Comparison of ENCODE assay signal across 11 cellular contexts in genomic region chr5:114418546-114419388, GRCh38. TPM values are rescaled to one million over a fixed set of nuclear protein-coding genes. Genes with fewer than 3 reads are reported as not detected.
A peak's percentile ranks its signal among the peaks of the same experiment; 100 is the strongest.
DNase-seq lines count a peak whose midpoint lies in the region; ATAC-seq, FAIRE-seq and TF ChIP-seq lines count a peak whose summit lies in the region.
"Had no signal": no experiment of that assay in that cellular context is flagged by ENCODE, and none has a peak within 500 bp of the region (broad histone marks: within the 10 kb centered on the region; RNA-seq: fewer than 3 reads in every experiment).

No MANE protein-coding gene starts in this region.

- BruUV-seq in GM12878 (replicated peaks; lab: Mats Ljungman, UMichigan): TSS peak; percentile 78

- peak; percentile 24; the same call in 1 of the 2 replicates for TF ChIP-seq RAD21 in GM12878 (IDR thresholded peaks at IDR 0.05; ENCODE audit: insufficient read depth, low read depth, low read length)

- RAD21 ChIA-PET in GM12878 (lab: Charles Lee; ENCODE audit: unreplicated experiment): interaction anchor here (1.0 to 10.7 kb wide), 5 partner anchors 15 to 58 kb away, joined by 3 to 217 read pairs (median 45); partner anchors contain the start of gene KCNN2

- H3K4me3 ChIP-seq in GM12878 (0 out of 2 replicates have a peak overlapping the region, but pooled peaks have one; percentile 3), HAP-1 (no peak overlapping the region)
- H3K4me3 ChIP-seq: Peyer's patch, upper lobe of left lung had no signal

- SMC1A ChIA-PET in GM12878 (lab: Charles Lee; ENCODE audit: uncharacterized antibody, unreplicated experiment): interaction anchor here (1.4 to 13.5 kb wide), 7 partner anchors 15 to 53 kb away, joined by 4 to 347 read pairs (median 16); no protein-coding TSS in a partner anchor

- TF ChIP-seq POLR2A in GM12878 (IDR thresholded peaks at IDR 0.05; ENCODE audit: low read depth, low read length) (no peak), erythroblast (IDR thresholded peaks at IDR 0.05; ENCODE audit: low read length) (no peak)

- no peak overlapping the region; the same call in 1 of the 2 replicates for H2AFZ ChIP-seq in GM12878 (ENCODE audit: control insufficient read depth, low read depth, low read length)

- 34% methylated on average over 6 of the region's 6 CpGs for WGBS in GM12878 (ENCODE audit: insufficient coverage, insufficient replicate concordance, low lambda C conversion rate, missing lambda C conversion rate)

- no peaks in the 10 kb centered on the region for H3K36me3 ChIP-seq in GM12878 (ENCODE audit: control insufficient read depth in 2 of 2, insufficient read depth in 2 of 2, low read length in 1 of 2)
- H3K36me3 ChIP-seq in HAP-1 (replicated peaks): no peaks in the 10 kb centered on the region
- H3K36me3 ChIP-seq: Peyer's patch, upper lobe of left lung had no signal

- TF ChIP-seq EP300 in GM12878 (IDR thresholded peaks at IDR 0.05; ENCODE audit: borderline replicate concordance in 1 of 2, control insufficient read depth in 1 of 2, low read depth in 2 of 2, low read length in 2 of 2): peak; percentile 94 to 96

- H3K4me1 ChIP-seq in GM12878 (ENCODE audit: control insufficient read depth, insufficient read depth, low read length) (no peaks in the 10 kb centered on the region), HAP-1 (no peaks in the 10 kb centered on the region)
- H3K4me1 ChIP-seq: Caco-2, Peyer's patch, upper lobe of left lung had no signal

- H3K79me2 ChIP-seq in GM12878 (ENCODE audit: control insufficient read depth, insufficient read depth, low read length): no peaks in the 10 kb centered on the region

- in situ Hi-C loops in GM12878 (cut with MboI): loop anchor here (25.0 kb wide), 1 partner anchor 1431 kb away; the partner anchor contains the start of gene DCP2
- in situ Hi-C loops in HAP-1 (cut with MboI; ENCODE audit: low sequenced_read_pairs): no loop called here

- DNase-seq in GM12878 (ENCODE audit: low read depth, low spot score): peak; percentile 56
- DNase-seq in HAP-1 (ENCODE audit: low spot score in 2 of 2): no peak
- DNase-seq in erythroblast (lab: John Stamatoyannopoulos, UW): no peak
- DNase-seq in AG20443 (ENCODE audit: low spot score): no peak
- no peak for DNase-seq in retina
- DNase-seq: Caco-2, Peyer's patch, upper lobe of left lung had no signal

- peak overlapping the region; percentile 43; the same call in 1 of the 2 replicates for H3K27ac ChIP-seq in GM12878 (ENCODE audit: control insufficient read depth, insufficient read depth)
- H3K27ac ChIP-seq: Peyer's patch, upper lobe of left lung had no signal

- H3K4me2 ChIP-seq in GM12878 (ENCODE audit: control insufficient read depth, insufficient read depth): peak overlapping the region; percentile 4; the same call in 1 of the 2 replicates

- no peaks in the 10 kb centered on the region for H4K20me1 ChIP-seq in GM12878 (ENCODE audit: control insufficient read depth, insufficient read depth)

- CTCF ChIA-PET in GM12878 (lab: Yijun Ruan, JAX): interaction anchor here (0.8 to 11.0 kb wide), 10 partner anchors 9 to 57 kb away, joined by 3 to 130 read pairs (median 5); partner anchors contain the start of gene KCNN2

- ATAC-seq in GM18511 (IDR thresholded peaks at IDR 0.05; ENCODE audit: unreplicated experiment) (peak; percentile 99), GM21717 (IDR thresholded peaks at IDR 0.05; ENCODE audit: unreplicated experiment) (peak; percentile 98), HG03378 (IDR thresholded peaks at IDR 0.05; ENCODE audit: unreplicated experiment) (peak; percentile 99), GM12878 (peak; percentile 91)

- no peak for FAIRE-seq in GM12878 (lab: Jason Lieb, UNC)

- H3K9me3 ChIP-seq in GM12878 (replicated peaks; ENCODE audit: control insufficient read depth, insufficient read depth, low read length) (no peaks in the 10 kb centered on the region), HAP-1 (no peaks in the 10 kb centered on the region)
- H3K9me3 ChIP-seq: Caco-2, Peyer's patch, upper lobe of left lung had no signal

- H3K27me3 ChIP-seq in GM12878 (replicated peaks in 1 of 2; ENCODE audit: control insufficient read depth in 2 of 2, insufficient read depth in 2 of 2, low read length in 1 of 2) (no peaks in the 10 kb centered on the region), HAP-1 (ENCODE audit: low read depth) (no peaks in the 10 kb centered on the region; the same call in 1 of the 2 replicates)
- H3K27me3 ChIP-seq: Peyer's patch, upper lobe of left lung had no signal

- POLR2A ChIA-PET in GM12878 (lab: Charles Lee): interaction anchor here (0.6 to 3.1 kb wide), 9 partner anchors 9 to 52 kb away, joined by 3 to 28 read pairs (median 6); no protein-coding TSS in a partner anchor

- no peak overlapping the region for H3K9ac ChIP-seq in GM12878 (ENCODE audit: control insufficient read depth, insufficient read depth, low read length)

- intact Hi-C loops in GM12878 (cut with micrococcal nuclease; ENCODE audit: unreplicated experiment): loop anchor here (1.0 to 2.0 kb wide), 2 partner anchors 16 to 56 kb away; partner anchors contain the start of gene KCNN2

- TF ChIP-seq CTCF in GM12878 (IDR thresholded peaks at IDR 0.05 in 2 of 3, conservative IDR thresholded peaks at IDR 0.05 in 1 of 3; ENCODE audit: control insufficient read depth in 2 of 3, extremely low read depth in 1 of 3, insufficient read depth in 1 of 3, low read depth in 3 of 3, low read length in 3 of 3): no peak

TF ChIP-seq in GM12878, 131 proteins besides CTCF, POLR2A, EP300 and RAD21 (continues in another document):
- no peak for TF ChIP-seq CHD1 (IDR thresholded peaks at IDR 0.05; ENCODE audit: low read depth, low read length)
- no peak for TF ChIP-seq MAX (IDR thresholded peaks at IDR 0.05; ENCODE audit: low read depth, low read length)
- no peak for TF ChIP-seq TAF1 (IDR thresholded peaks at IDR 0.05; ENCODE audit: borderline replicate concordance, low read depth, low read length)
- TF ChIP-seq SREBF2 (IDR thresholded peaks at IDR 0.05; ENCODE audit: low read length): no peak
- TF ChIP-seq JUND (IDR thresholded peaks at IDR 0.05; ENCODE audit: low read depth, low read length): no peak
- no peak for TF ChIP-seq SUZ12 (IDR thresholded peaks at IDR 0.05; ENCODE audit: unreplicated experiment)
- no peak for TF ChIP-seq NR2C1 (IDR thresholded peaks at IDR 0.05)
- TF ChIP-seq MEF2B (IDR thresholded peaks at IDR 0.05; ENCODE audit: partially characterized antibody, poor library complexity, severe bottlenecking): peak; percentile 97
- no peak for TF ChIP-seq SMAD1 (IDR thresholded peaks at IDR 0.05; ENCODE audit: low read depth, partially characterized antibody)
- no peak for TF ChIP-seq EGR1 (IDR thresholded peaks at IDR 0.05; ENCODE audit: borderline replicate concordance in 1 of 2, low read depth in 2 of 2, low read length in 2 of 2)
- no peak for TF ChIP-seq ASH2L (IDR thresholded peaks at IDR 0.05; ENCODE audit: borderline replicate concordance, low read depth)
- no peak for TF ChIP-seq BRCA1 (IDR thresholded peaks at IDR 0.05; ENCODE audit: low read depth, low read length)
- TF ChIP-seq KAT2A (conservative IDR thresholded peaks at IDR 0.05; ENCODE audit: control insufficient read depth, low read depth, low read length): no peak
- TF ChIP-seq STAT1 (conservative IDR thresholded peaks at IDR 0.05): no peak
- no peak for TF ChIP-seq NR2C2 (IDR thresholded peaks at IDR 0.05; ENCODE audit: borderline replicate concordance, control insufficient read depth, insufficient read length, low read depth)
- TF ChIP-seq CBX5 (IDR thresholded peaks at IDR 0.05; ENCODE audit: low read depth): 0 out of 2 replicates have a peak, but pooled peaks have one; percentile 48
- peak; percentile 88 for TF ChIP-seq NFIC (IDR thresholded peaks at IDR 0.05; ENCODE audit: low read depth, low read length)
- no peak for TF ChIP-seq SMAD5 (IDR thresholded peaks at IDR 0.05; ENCODE audit: low read depth)
- TF ChIP-seq ZNF384 (IDR thresholded peaks at IDR 0.05; ENCODE audit: borderline replicate concordance, low read depth, low read length): peak; percentile 67; the same call in 1 of the 2 replicates
- TF ChIP-seq RUNX3 (IDR thresholded peaks at IDR 0.05; ENCODE audit: low read length): peak; percentile 69
- TF ChIP-seq RELA (IDR thresholded peaks at IDR 0.05; ENCODE audit: borderline replicate concordance, partially characterized antibody): no peak
- TF ChIP-seq ZZZ3 (IDR thresholded peaks at IDR 0.05; ENCODE audit: control insufficient read depth, insufficient read length, low read depth): no peak

RNA-seq across cellular contexts. Expression of gene KCNN2, which starts 56.9 kb away (rescaled TPM):
- total RNA-seq in GM12878 (2013; cell fraction: nucleolus; rRNA removed): 42.4 and 43.1 TPM in 2 replicates
- 0.71 and 0.79 TPM in 2 replicates for total RNA-seq in GM12878 (2014; rRNA removed)
- total RNA-seq in GM12878 (2014; rRNA removed; fragmentation: Illumina TruSeq; extraction: Trizol): 1.4 and 1.5 TPM in 2 replicates
- total RNA-seq in GM12878 (2021): 0.80 and 0.93 TPM in 2 replicates
- polyA plus RNA-seq in GM12878 (2011; ENCODE audit: low read depth): not detected
- polyA plus RNA-seq in GM12878 (2011; rRNA removed): 3.5 and 3.6 TPM in 2 replicates
- polyA plus RNA-seq in GM12878 (2011; cell fraction: cytosol; rRNA removed): 2.5 and 3.0 TPM in 2 replicates
- polyA plus RNA-seq in GM12878 (2011; cell fraction: nucleus; rRNA removed): 7.8 and 8.7 TPM in 2 replicates
- 0.18 TPM in 1 of 2 replicates, not detected in the other for polyA plus RNA-seq in GM12878 (2012)
- polyA plus RNA-seq in GM12878 (2014; fragmentation: Illumina TruSeq; extraction: Trizol): 0.93 and 1.2 TPM in 2 replicates
- under 1 TPM; 0.47 to 0.60 TPM for polyA plus RNA-seq in GM12878 (2014; fragmentation: Nextera tagmentation; extraction: Ambion mirVana)
- 1.1 TPM in 2 replicates for polyA plus RNA-seq in GM12878 (2014; rRNA removed)
- polyA plus RNA-seq in GM12878 (2016; fragmentation: Nextera tagmentation; extraction: Ambion mirVana): under 1 TPM; 0.21 TPM
- 8.5 and 9.4 TPM in 2 replicates for polyA minus RNA-seq in GM12878 (2011; rRNA and poly(A)+ RNA removed)
- polyA minus RNA-seq in GM12878 (2011; cell fraction: cytosol; rRNA and poly(A)+ RNA removed): 2.3 and 2.5 TPM in 2 replicates
- 13.4 and 23.0 TPM in 2 replicates for polyA minus RNA-seq in GM12878 (2011; cell fraction: nucleus; rRNA and poly(A)+ RNA removed)
